22 cellular contexts compared by ENCODE assay signal in the genomic region with DNA sequence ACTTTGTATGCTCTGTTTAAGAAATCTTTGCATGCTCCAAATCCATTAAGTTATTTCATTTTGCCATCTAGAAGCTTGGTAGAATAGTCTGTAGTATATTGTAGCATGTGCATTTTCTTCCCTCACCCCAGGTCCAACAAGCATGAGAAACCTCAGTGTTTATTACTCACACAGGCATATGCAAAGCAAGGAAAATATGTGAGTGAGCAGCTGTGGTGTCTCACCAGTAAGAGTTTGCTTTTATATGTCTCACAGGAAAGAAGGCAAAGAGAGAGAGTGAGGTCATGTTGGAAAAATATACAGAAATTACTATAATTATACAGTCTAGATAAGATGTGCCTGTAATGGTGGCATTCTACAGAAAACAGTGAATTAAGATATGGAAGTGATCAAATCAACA.
"Had no signal": no experiment of that assay in that cellular context is flagged by ENCODE, and none has a peak within 500 bp of the region (broad histone marks: within the 10 kb centered on the region; RNA-seq: fewer than 3 reads in every experiment).

No MANE protein-coding gene starts in this region.

- H3K4me3 ChIP-seq: PC-9 had no signal

- DNase-seq: activated CD4-positive, alpha-beta T cell treated with anti-CD3 and anti-CD28 coated beads for 48 hours; activated CD4-positive, alpha-beta T cell treated with anti-CD3 and anti-CD28 coated beads, Interleukin-2, amount 50 U/mL, for 4 hours; activated CD4-positive, CD25-positive, alpha-beta regulatory T cell treated with anti-CD3 and anti-CD28 coated beads, Interleukin-2, amount 50 U/mL, for 72 hours; activated CD8-positive, alpha-beta memory T cell treated with anti-CD3 and anti-CD28 coated beads, Interleukin-2, amount 10 ng/mL, durations not matched to agents 7 days and 5 days; activated effector memory CD4-positive, alpha-beta T cell treated with Interleukin-2 at 50 U/mL for 16 hours; activated naive CD4-positive, alpha-beta T cell treated with Interleukin-2 at 50 U/mL for 16 hours; activated naive CD8-positive, alpha-beta T cell treated with anti-CD3 and anti-CD28 coated beads, Interleukin-2, amount 50 U/mL, for 24 hours; activated T-cell treated with anti-CD3 and anti-CD28 coated beads, Interleukin-2, amount 50 U/mL, for 24 hours; central memory CD4-positive, alpha-beta T cell; MM.1S; NCI-H1105 treated with DMSO at 0.1 percent for 48 hours; NCI-H1436 treated with DMSO at 0.1 percent for 48 hours; NCI-H187; NCI-H2081; NCI-H510A treated with DMSO at 0.1 percent for 48 hours; PC-9; SIG-M5; T-helper 17 cell; T-helper 9 cell had no signal

- FAIRE-seq: bronchial epithelial cell had no signal

- ATAC-seq: activated CD8-positive, alpha-beta memory T cell treated with anti-CD3 and anti-CD28 coated beads, Interleukin-2, amount 10 ng/mL, durations not matched to agents 7 days and 5 days; activated naive CD4-positive, alpha-beta T cell treated with anti-CD3 and anti-CD28 coated beads, Interleukin-2, amount 50 U/mL, for 72 hours; activated naive CD8-positive, alpha-beta T cell treated with anti-CD3 and anti-CD28 coated beads, Interleukin-2, amount 50 U/mL, for 24 hours; T-helper 17 cell; WTC11 had no signal

- H3K27ac ChIP-seq: PC-9 had no signal
